3 cellular contexts compared by ENCODE assay signal in the genomic region with DNA sequence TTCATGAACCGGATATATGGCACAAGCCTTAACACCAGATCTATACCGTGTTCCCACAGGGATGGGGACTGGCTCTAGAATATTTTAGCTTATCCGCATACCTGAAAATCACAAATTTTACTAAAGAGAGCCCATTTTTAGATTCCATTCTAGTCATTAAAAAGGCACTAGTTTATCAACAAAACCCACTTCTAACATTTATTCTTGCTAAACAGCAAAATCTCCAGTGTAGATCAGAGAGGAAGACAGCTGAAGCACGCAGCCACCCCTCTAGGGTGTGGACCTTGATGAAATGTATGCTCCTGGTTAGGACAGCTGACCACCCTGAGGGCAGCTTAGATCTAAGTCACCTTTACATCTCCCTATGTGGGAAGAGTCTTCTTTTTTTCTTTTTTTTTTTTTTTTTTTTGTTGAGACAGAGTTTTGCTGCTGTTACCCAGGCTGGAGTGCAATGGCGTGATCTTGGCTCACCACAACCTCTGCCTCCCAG.
"Had no signal": no experiment of that assay in that cellular context is flagged by ENCODE, and none has a peak within 500 bp of the region (broad histone marks: within the 10 kb centered on the region; RNA-seq: fewer than 3 reads in every experiment).

No MANE protein-coding gene starts in this region.

- ATAC-seq: GM12878 had no signal

- DNase-seq: GDM1, GF-D8 had no signal

- H3K4me3 ChIP-seq: GM12878 had no signal
